Comparison of ENCODE assay signal across 11 cellular contexts in the genomic region with DNA sequence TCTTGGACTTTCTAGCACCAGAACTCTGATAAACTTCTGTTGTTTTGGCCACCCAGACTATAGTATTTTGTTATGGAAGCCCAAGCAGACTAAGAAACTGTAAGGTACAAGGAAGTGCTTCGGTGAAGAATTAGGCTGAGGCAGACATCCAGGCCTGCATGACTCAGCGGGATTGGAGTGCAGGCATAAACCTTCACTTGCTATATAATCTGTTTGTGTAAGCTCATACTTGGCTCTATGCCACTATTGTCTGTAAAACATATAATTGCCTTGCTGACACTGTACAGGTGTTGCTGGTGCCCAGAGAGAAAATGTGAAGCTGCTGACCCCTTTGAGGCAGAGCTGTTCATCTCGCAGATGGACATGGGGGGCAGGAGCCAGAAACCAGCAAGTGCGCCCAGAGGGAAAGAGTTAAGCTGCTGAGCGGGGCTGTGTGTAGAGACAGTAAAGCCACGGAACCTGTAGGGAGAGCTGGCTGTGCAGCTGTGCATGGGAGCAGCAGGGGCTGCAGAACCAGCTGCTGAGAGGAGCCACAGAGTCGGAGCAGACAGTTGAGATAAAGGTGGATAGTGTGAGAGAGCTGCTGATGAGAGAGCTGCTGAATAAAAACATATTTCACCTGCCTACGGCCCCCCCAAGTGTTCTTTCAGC.
DNase-seq lines count a peak whose midpoint lies in the region; ATAC-seq and TF ChIP-seq lines count a peak whose summit lies in the region.
"Had no signal": no experiment of that assay in that cellular context is flagged by ENCODE, and none has a peak within 500 bp of the region (broad histone marks: within the 10 kb centered on the region; RNA-seq: fewer than 3 reads in every experiment).

No MANE protein-coding gene starts in this region.

- no peak overlapping the region for H4K8ac ChIP-seq in neuronal stem cell (ENCODE audit: low read depth, low read length)

- H3K4ac ChIP-seq in neuronal stem cell (ENCODE audit: low read length): no peak overlapping the region

- H3K27ac ChIP-seq in AG04450 (ENCODE audit: low read depth, low read length) (peak overlapping the region; percentile 33), neuronal stem cell (replicated peaks; ENCODE audit: low read length) (no peak overlapping the region)
- H3K27ac ChIP-seq: SK-N-MC had no signal

- no peak overlapping the region for H2BK15ac ChIP-seq in neuronal stem cell (ENCODE audit: low read length)

- ATAC-seq in HG02885 (IDR thresholded peaks at IDR 0.05; ENCODE audit: poor library complexity, unreplicated experiment) (no peak), GM21360 (IDR thresholded peaks at IDR 0.05; ENCODE audit: unreplicated experiment) (no peak)

- CTCF ChIA-PET in AG04450 (lab: Charles Lee): interaction anchor here (1.0 kb wide), 1 partner anchor 70 kb away, joined by 3 read pairs; no protein-coding TSS in a partner anchor

- no peak overlapping the region for H2BK12ac ChIP-seq in neuronal stem cell (ENCODE audit: low read length)

- H3K9me3 ChIP-seq in AG04450 (ENCODE audit: control insufficient read depth, insufficient read depth, low read length) (no peaks in the 10 kb centered on the region; the same call in 1 of the 2 replicates), neuronal stem cell (replicated peaks in 1 of 2; ENCODE audit: control insufficient read depth in 2 of 2, insufficient read depth in 1 of 2, low read depth in 1 of 2, low read length in 2 of 2) (no peaks in the 10 kb centered on the region)

- H2BK120ac ChIP-seq in neuronal stem cell (ENCODE audit: low read depth, low read length): no peak overlapping the region

- no peak for TF ChIP-seq CTCF in AG04450 (IDR thresholded peaks at IDR 0.05; ENCODE audit: low read depth, low read length)
- no peak for TF ChIP-seq CTCF in GM10266 (IDR thresholded peaks at IDR 0.05; ENCODE audit: control insufficient read depth, insufficient read depth, low read depth, missing control alignments)

- H3K36me3 ChIP-seq in neuronal stem cell (replicated peaks in 1 of 2; ENCODE audit: control insufficient read depth in 2 of 2, insufficient read depth in 2 of 2, low read length in 2 of 2): no peaks in the 10 kb centered on the region

- H4K91ac ChIP-seq in neuronal stem cell (ENCODE audit: low read depth, low read length, poor library complexity): no peak overlapping the region

- no peak overlapping the region for H2AK5ac ChIP-seq in neuronal stem cell (ENCODE audit: low read depth, low read length)

- no peak overlapping the region for H2BK5ac ChIP-seq in neuronal stem cell (ENCODE audit: low read length)

- no peak overlapping the region for H3K18ac ChIP-seq in neuronal stem cell (ENCODE audit: low read length)

- no peak overlapping the region for H2AFZ ChIP-seq in neuronal stem cell (ENCODE audit: low read length)

- no peak overlapping the region for H3K4me2 ChIP-seq in neuronal stem cell (ENCODE audit: insufficient read depth, low read length, poor library complexity, severe bottlenecking)

- no peaks in the 10 kb centered on the region for H3K27me3 ChIP-seq in AG04450 (ENCODE audit: control insufficient read depth, insufficient read depth, low read length)
- no peaks in the 10 kb centered on the region for H3K27me3 ChIP-seq in neuronal stem cell (ENCODE audit: control insufficient read depth in 3 of 3, insufficient read depth in 3 of 3, low read depth in 1 of 3, low read length in 3 of 3)

- H3K23ac ChIP-seq in neuronal stem cell (ENCODE audit: low read depth, low read length, poor library complexity): no peak overlapping the region

- H3K79me1 ChIP-seq in neuronal stem cell (ENCODE audit: low read depth, low read length): no peaks in the 10 kb centered on the region

- no CpG with 5 or more reads among the region's 8 CpGs for WGBS in neuronal stem cell (ENCODE audit: extremely low coverage in 2 of 2, insufficient read length in 2 of 2, insufficient replicate concordance in 1 of 2), 2 donors

- no peak overlapping the region for H3K9ac ChIP-seq in neuronal stem cell (ENCODE audit: low read depth, low read length, poor library complexity)

- H3K4me3 ChIP-seq in AG04450 (ENCODE audit: low read depth, low read length) (no peak overlapping the region), neuronal stem cell (ENCODE audit: low read length in 2 of 2) (no peak overlapping the region)
- H3K4me3 ChIP-seq: SK-N-MC had no signal

- H3K4me1 ChIP-seq in neuronal stem cell (ENCODE audit: control insufficient read depth in 2 of 2, insufficient read depth in 1 of 2, low read depth in 1 of 2, low read length in 2 of 2): no peaks in the 10 kb centered on the region

- POLR2A ChIA-PET in AG04450 (lab: Yijun Ruan, JAX): no interaction called here

- no peak overlapping the region for H3K14ac ChIP-seq in neuronal stem cell (ENCODE audit: low read length)

- DNase-seq in AG04450 (ENCODE audit: low read depth, low spot score): no peak
- DNase-seq in HT1080 (ENCODE audit: low read depth): peak; percentile 66
- peak; percentile 12 to 31 for DNase-seq in SHP77 (lab: John Stamatoyannopoulos, UW)
- peak; percentile 3 for DNase-seq in fibroblast of peridontal ligament (ENCODE audit: extremely low read depth)
- no peak for DNase-seq in GM10266 (ENCODE audit: extremely low spot score)
- DNase-seq in neuronal stem cell (ENCODE audit: low spot score): no peak
- DNase-seq: activated CD4-positive, alpha-beta T cell treated with anti-CD3 and anti-CD28 coated beads, Interleukin-2, amount 50 U/mL, for 48 hours; activated naive CD4-positive, alpha-beta T cell treated with anti-CD3 and anti-CD28 coated beads, Interleukin-2, amount 10 ng/mL, durations not matched to agents 7 days and 5 days had no signal

Comparison
In these comparisons a context has a peak if more than half of its experiments do, and no peak if none do; other contexts are left out.
1. DNase-seq: peak in HT1080 (single experiment), SHP77 (2 of 2) and fibroblast of peridontal ligament (single experiment); none in AG04450 (single experiment), GM10266 (single experiment) and neuronal stem cell (single experiment).